Comparison of ENCODE assay signal across 8 cellular contexts in genomic region chr9:21334969-21335632, GRCh38. TPM values are rescaled to one million over a fixed set of nuclear protein-coding genes. Genes with fewer than 3 reads are reported as not detected.
DNase-seq lines count a peak whose midpoint lies in the region; ATAC-seq and TF ChIP-seq lines count a peak whose summit lies in the region.

Gene KLHL9, minus strand, starts transcription at chr9:21335404. Its CDS starts 545 bp downstream, at chr9:21334859.

- no peaks in the 10 kb centered on the region for H3K27me3 ChIP-seq in GM23248 (replicated peaks; ENCODE audit: insufficient read depth)
- H3K27me3 ChIP-seq in SJCRH30: no peaks in the 10 kb centered on the region

- H3K79me2 ChIP-seq in GM23248 (ENCODE audit: insufficient read depth): peaks cover 56% of the 10 kb centered on the region

- H3K9ac ChIP-seq in GM23248: peak within 1 kb of the TSS; percentile 100

- TF ChIP-seq CTCF in omental fat pad (IDR thresholded peaks at IDR 0.05): no peak

- H3K4me3 ChIP-seq in GM23248 (peak within 1 kb of the TSS; percentile 100), SJCRH30 (peak within 1 kb of the TSS; percentile 99)

- peak; percentile 97 for ATAC-seq in omental fat pad (ENCODE audit: low FRiP score)

- 0 out of 2 replicates have a peak, but pooled peaks cover under 1% of the 10 kb centered on the region for H3F3A ChIP-seq in GM23248 (ENCODE audit: insufficient read depth)

- H3K4me1 ChIP-seq in GM23248 (ENCODE audit: insufficient read depth): peaks cover 47% of the 10 kb centered on the region
- peaks cover 3% of the 10 kb centered on the region for H3K4me1 ChIP-seq in SJCRH30

- 1 to 2% methylated on average over 41 to 45 of the region's 46 CpGs for WGBS in GM23248 (ENCODE audit: low coverage in 1 of 2, low lambda C conversion rate in 2 of 2, missing lambda C conversion rate in 2 of 2), 2 experiments

- H3K36me3 ChIP-seq in GM23248 (ENCODE audit: low read depth) (no peaks in the 10 kb centered on the region; the same call in 1 of the 2 replicates), SJCRH30 (peaks cover 15% of the 10 kb centered on the region; the same call in 1 of the 2 replicates)

- in situ Hi-C loops in GM23248 (cut with MboI): no loop called here

- H4K20me1 ChIP-seq in GM23248 (ENCODE audit: insufficient read depth): peaks cover 8% of the 10 kb centered on the region; the same call in 1 of the 2 replicates

- H3K27ac ChIP-seq in GM23248: peak within 1 kb of the TSS; percentile 91
- H3K27ac ChIP-seq in SJCRH30: peak within 1 kb of the TSS; percentile 94
- peak within 1 kb of the TSS; percentile 83 for H3K27ac ChIP-seq in temporal lobe (ENCODE audit: low read depth, low read length)

- no peaks in the 10 kb centered on the region; the same call in 1 of the 2 replicates for H3K9me2 ChIP-seq in GM23248 (ENCODE audit: insufficient read depth)

- peak within 1 kb of the TSS; percentile 97 for H2AFZ ChIP-seq in GM23248

- peak within 1 kb of the TSS; percentile 92 for H3K4me2 ChIP-seq in GM23248 (ENCODE audit: unreplicated experiment)

- peak; percentile 93 for DNase-seq in EH (ENCODE audit: low read depth)
- DNase-seq in GM23248: peak; percentile 96
- DNase-seq in LHCN-M2 (ENCODE audit: low read depth): peak; percentile 89
- peak; percentile 91 to 93 for DNase-seq in SJCRH30
- peak; percentile 85 for DNase-seq in activated naive CD4-positive, alpha-beta T cell treated with anti-CD3 and anti-CD28 coated beads, Interleukin-2, amount 50 U/mL, for 16 hours
- DNase-seq in glomerular visceral epithelial cell (ENCODE audit: extremely low spot score): peak; percentile 94
- DNase-seq in omental fat pad (ENCODE audit: low spot score): peak; percentile 54

- no peaks in the 10 kb centered on the region for H3K9me3 ChIP-seq in GM23248 (ENCODE audit: low read depth)
- no peaks in the 10 kb centered on the region for H3K9me3 ChIP-seq in SJCRH30 (replicated peaks)

RNA-seq across cellular contexts. Expression of gene KLHL9, which starts in this region (rescaled TPM):
- total RNA-seq in GM23248 (2014; rRNA removed; shearing (Covaris generic)): 41.9 and 49.4 TPM in 2 replicates
- polyA plus RNA-seq in GM23248 (2016; fragmentation: Nextera tagmentation; extraction: Ambion mirVana): 28.8 and 29.5 TPM in 2 replicates
- total RNA-seq in LHCN-M2 (2014; rRNA removed) (35.5 and 39.4 TPM in 2 replicates), omental fat pad (10 to 100 TPM; 17.7 to 30.7 (median 19.4) TPM), temporal lobe (63.7 TPM)
- 12.0 TPM for polyA plus RNA-seq in LHCN-M2 (2012)
- 22.6 and 25.5 TPM in 2 replicates for total RNA-seq in SJCRH30 (2014; rRNA removed; shearing (Covaris generic))

Comparison
In these comparisons a context has a peak if more than half of its experiments do, and no peak if none do; other contexts are left out.
1. Peak in every context shown above with its lines: DNase-seq, ATAC-seq, H3K4me3 ChIP-seq and H3K27ac ChIP-seq.